Comparison of ENCODE assay signal across 14 cellular contexts in the genomic region with DNA sequence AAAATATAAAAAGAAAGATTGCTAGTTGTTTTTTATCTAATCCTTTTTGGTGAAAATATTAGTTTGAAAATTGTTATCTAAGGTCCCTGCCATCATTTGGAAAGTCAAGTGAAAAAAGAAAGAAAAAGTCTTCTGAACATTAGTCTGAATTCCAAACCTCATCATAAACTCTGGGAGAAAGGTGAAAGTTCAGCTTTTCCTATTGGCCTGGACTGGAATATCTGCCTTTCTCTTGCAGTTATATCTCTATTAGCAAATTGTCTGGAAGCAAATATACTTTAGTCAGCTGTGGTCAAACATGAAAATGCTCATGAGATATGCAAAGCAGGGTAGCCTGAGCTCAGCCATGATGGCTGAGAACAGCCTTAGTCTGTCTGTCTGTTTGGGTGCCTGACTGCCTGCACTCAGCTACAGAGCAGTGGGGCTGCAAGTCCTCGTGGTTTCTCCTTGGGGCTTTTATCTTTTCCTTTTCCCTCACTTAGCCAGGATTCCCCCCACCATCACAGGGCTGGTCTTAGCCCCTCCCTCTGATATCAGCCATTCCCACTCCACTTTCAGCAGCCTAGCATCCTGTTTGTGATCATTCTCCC. TPM values are rescaled to one million over a fixed set of nuclear protein-coding genes. Genes with fewer than 3 reads are reported as not detected.
DNase-seq lines count a peak whose midpoint lies in the region; ATAC-seq, FAIRE-seq and TF ChIP-seq lines count a peak whose summit lies in the region.
"Had no signal": no experiment of that assay in that cellular context is flagged by ENCODE, and none has a peak within 500 bp of the region (broad histone marks: within the 10 kb centered on the region; RNA-seq: fewer than 3 reads in every experiment).

No MANE protein-coding gene starts in this region.

- no peak overlapping the region for H3K27ac ChIP-seq in vagina
- H3K27ac ChIP-seq: epithelial cell of prostate, psoas muscle had no signal

- ATAC-seq in GM21367 (IDR thresholded peaks at IDR 0.05; ENCODE audit: unreplicated experiment) (peak; percentile 90), HG02981 (IDR thresholded peaks at IDR 0.05; ENCODE audit: unreplicated experiment) (peak; percentile 94)
- ATAC-seq: activated CD4-positive, CD25-positive, alpha-beta regulatory T cell treated with anti-CD3 and anti-CD28 coated beads, Interleukin-2, amount 50 U/mL, for 24 hours; psoas muscle had no signal

- intact Hi-C loops in vagina (cut with DNase I), result no loop called here

- no peak for TF ChIP-seq CTCF in GM10248 (IDR thresholded peaks at IDR 0.05; ENCODE audit: control extremely low read depth, extremely low read depth, low read depth, missing control alignments)
- TF ChIP-seq CTCF in vagina (IDR thresholded peaks at IDR 0.05), result no peak

- H3K36me3 ChIP-seq in vagina, result no peaks in the 10 kb centered on the region

- TF ChIP-seq POLR2A in GM12891 (IDR thresholded peaks at IDR 0.05; ENCODE audit: low read depth, low read length) (no peak), vagina (IDR thresholded peaks at IDR 0.05) (no peak)

- no peak for DNase-seq in GM12891 (ENCODE audit: insufficient read length, low spot score)
- peak; percentile 15 for DNase-seq in UCSD-AML1 (lab: John Stamatoyannopoulos, UW; ENCODE audit: unreplicated experiment)
- no peak for DNase-seq in nucleus accumbens (lab: John Stamatoyannopoulos, UW)
- no peak for DNase-seq in SIG-M5 treated with dmso at 0.1 percent for 504 hours (lab: John Stamatoyannopoulos, UW; ENCODE audit: unreplicated experiment)
- no peak for DNase-seq in GM10248 (ENCODE audit: extremely low spot score)
- DNase-seq in vagina (ENCODE audit: extremely low spot score in 2 of 2), result no peak
- DNase-seq: DMS79, hypothalamus, NCI-H748 treated with DMSO at 0.1 percent for 48 hours, psoas muscle had no signal

- POLR2A ChIA-PET in GM10248 (lab: Yijun Ruan, JAX), result no interaction called here

- no peak overlapping the region for H3K4me3 ChIP-seq in vagina
- H3K4me3 ChIP-seq: psoas muscle had no signal

- H3K4me1 ChIP-seq in vagina, result peaks cover under 1% of the 10 kb centered on the region

- FAIRE-seq in GM12891 (lab: Jason Lieb, UNC), result peak; percentile 67

- CTCF ChIA-PET in GM10248 (lab: Yijun Ruan, JAX), result interaction anchor here (1.1 to 1.6 kb wide), 3 partner anchors 11 to 21 kb away, joined by 3 to 10 read pairs (median 3); no protein-coding TSS in a partner anchor

- no peaks in the 10 kb centered on the region for H3K27me3 ChIP-seq in vagina

- no peaks in the 10 kb centered on the region for H3K9me3 ChIP-seq in vagina
- H3K9me3 ChIP-seq: psoas muscle had no signal

TF ChIP-seq in GM12891, 5 proteins besides CTCF, POLR2A, EP300 and RAD21:
- TF ChIP-seq SPI1 (IDR thresholded peaks at IDR 0.05; ENCODE audit: low read depth, low read length), result no peak
- TF ChIP-seq POU2F2 (IDR thresholded peaks at IDR 0.05; ENCODE audit: low read depth, low read length), result peak; percentile 84; the same call in 1 of the 2 replicates

RNA-seq across cellular contexts. Expression of gene PGRMC2, which starts 19.5 kb away (rescaled TPM):
- polyA plus RNA-seq in GM12891 (2012; ENCODE audit: low read depth, missing spikeins), result 15.3 TPM
- 27.7 TPM for total RNA-seq in vagina
